ENCODE assay signal across 17 cellular contexts in the genomic region with DNA sequence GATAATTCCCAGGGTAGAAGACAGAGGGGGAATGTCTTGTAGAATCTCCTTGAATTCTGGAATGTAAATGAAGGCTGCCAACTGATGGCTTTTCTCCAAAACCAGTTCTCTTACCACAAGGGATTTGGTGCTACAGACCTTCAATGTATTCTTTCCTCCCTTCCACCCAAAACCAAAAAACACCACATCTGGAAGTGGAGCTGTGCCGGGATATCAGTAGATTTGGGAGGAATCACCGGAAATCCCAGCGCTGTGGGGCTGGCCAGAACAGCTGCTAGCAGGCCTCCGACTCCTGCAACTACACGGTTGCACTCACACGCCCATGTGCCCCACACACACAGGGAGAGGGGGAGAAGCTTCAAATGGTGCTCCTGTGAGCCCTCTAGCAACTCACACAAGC. TPM values are rescaled to one million over a fixed set of nuclear protein-coding genes. Genes with fewer than 3 reads are reported as not detected.
DNase-seq lines count a peak whose midpoint lies in the region; ATAC-seq and TF ChIP-seq lines count a peak whose summit lies in the region.
"Had no signal": no experiment of that assay in that cellular context is flagged by ENCODE, and none has a peak within 500 bp of the region (broad histone marks: within the 10 kb centered on the region; RNA-seq: fewer than 3 reads in every experiment).

No MANE protein-coding gene starts in this region.

- peaks cover 26% of the 10 kb centered on the region for H3F3A ChIP-seq in MM.1S (ENCODE audit: insufficient read depth, low read length)

- no peak overlapping the region for H3K4me3 ChIP-seq in MM.1S (ENCODE audit: low read length)
- no peak overlapping the region for H3K4me3 ChIP-seq in cardiac fibroblast (replicated peaks in 1 of 2; ENCODE audit: low read depth in 2 of 2, low read length in 2 of 2)
- no peak overlapping the region for H3K4me3 ChIP-seq in psoas muscle
- H3K4me3 ChIP-seq: lower lobe of right lung, tibial nerve had no signal

- DNase-seq in MM.1S (no peak), cardiac fibroblast (ENCODE audit: low read depth in 2 of 2) (peak; percentile 15 to 67), left cardiac atrium (no peak), psoas muscle (no peak), HuH-7 (ENCODE audit: low spot score) (no peak), T-helper 9 cell (no peak)
- DNase-seq: activated CD4-positive, CD25-positive, alpha-beta regulatory T cell treated with anti-CD3 and anti-CD28 coated beads, Interleukin-2, amount 50 U/mL, for 72 hours; activated naive CD4-positive, alpha-beta T cell treated with anti-CD3 and anti-CD28 coated beads, Interleukin-2, amount 10 ng/mL, durations not matched to agents 7 days and 5 days; activated T-cell treated with anti-CD3 and anti-CD28 coated beads, Interleukin-2, amount 50 U/mL, for 4 hours; DND-41; lower lobe of right lung; NCI-H2171; stimulated activated CD4-positive, alpha-beta T cell treated with anti-CD3 and anti-CD28 coated beads, Interleukin-1b, Interleukin-23, amount 100 ng/mL, for 48 hours; stimulated activated naive CD4-positive, alpha-beta T cell had no signal

- no peaks in the 10 kb centered on the region for H3K36me3 ChIP-seq in MM.1S (replicated peaks; ENCODE audit: insufficient read depth, low read length)
- peaks cover 2 to 36% of the 10 kb centered on the region in 2 donors for H3K36me3 ChIP-seq in psoas muscle (ENCODE audit: insufficient read depth in 1 of 2, low read depth in 1 of 2)

- no peaks in the 10 kb centered on the region for H3K27me3 ChIP-seq in MM.1S (replicated peaks; ENCODE audit: insufficient read depth, low read length)
- H3K27me3 ChIP-seq in psoas muscle (ENCODE audit: insufficient read depth in 3 of 3, low read length in 2 of 3), result no peaks in the 10 kb centered on the region
- H3K27me3 ChIP-seq: tibial nerve had no signal

- H3K4me1 ChIP-seq in MM.1S (ENCODE audit: low read length) (peaks cover 38% of the 10 kb centered on the region), psoas muscle (peaks cover 10% of the 10 kb centered on the region)
- H3K4me1 ChIP-seq: lower lobe of right lung had no signal

- WGBS in psoas muscle, 3 donors, result 42 to 63% (median 51%) methylated on average over 6 of the region's 6 CpGs

- peak overlapping the region; percentile 5; the same call in 1 of the 2 replicates for H3K27ac ChIP-seq in MM.1S (ENCODE audit: low read length)
- H3K27ac ChIP-seq in psoas muscle, result peak overlapping the region; percentile 60
- H3K27ac ChIP-seq: lower lobe of right lung, tibial nerve had no signal

- H4K20me1 ChIP-seq in MM.1S (ENCODE audit: insufficient read depth, low read length), result no peaks in the 10 kb centered on the region

- H3K9me2 ChIP-seq in MM.1S (replicated peaks; ENCODE audit: insufficient read depth, low read length), result no peaks in the 10 kb centered on the region

- intact Hi-C loops in left cardiac atrium (cut with DNase I) (no loop called here), psoas muscle (cut with DNase I) (no loop called here)

- H3K9ac ChIP-seq in MM.1S (ENCODE audit: low read length), result no peak overlapping the region

- no peak overlapping the region for H2AFZ ChIP-seq in MM.1S (ENCODE audit: low read length)

- H3K4me2 ChIP-seq in MM.1S (ENCODE audit: low read depth, low read length), result peak overlapping the region; percentile 28; the same call in 1 of the 2 replicates

- H3K9me3 ChIP-seq in MM.1S (replicated peaks; ENCODE audit: insufficient read depth, low read length) (no peaks in the 10 kb centered on the region), psoas muscle (no peaks in the 10 kb centered on the region)
- H3K9me3 ChIP-seq: lower lobe of right lung, tibial nerve had no signal

- TF ChIP-seq CTCF in MM.1S (IDR thresholded peaks at IDR 0.05; ENCODE audit: low read length), result no peak
- no peak for TF ChIP-seq CTCF in cardiac fibroblast (IDR thresholded peaks at IDR 0.05; ENCODE audit: low read depth, low read length)
- no peak for TF ChIP-seq CTCF in psoas muscle (IDR thresholded peaks at IDR 0.05)

- ATAC-seq in left cardiac atrium, result peak; percentile 63 to 70
- ATAC-seq in psoas muscle, result peak in 1 of 4 donors; percentile 17
- no peak for ATAC-seq in HG03139 (IDR thresholded peaks at IDR 0.05; ENCODE audit: unreplicated experiment)
- ATAC-seq in GM21717 (IDR thresholded peaks at IDR 0.05; ENCODE audit: unreplicated experiment), result no peak
- ATAC-seq: activated T-cell treated with anti-CD3 and anti-CD28 coated beads, Interleukin-2, amount 50 U/mL, for 4 hours had no signal

- H3K79me2 ChIP-seq in MM.1S (ENCODE audit: low read length), result no peaks in the 10 kb centered on the region

RNA-seq across cellular contexts. Expression of gene RPL31, which starts 45.7 kb away (rescaled TPM):
- total RNA-seq in left cardiac atrium (100 to 1,000 TPM; 870 to 899 TPM), psoas muscle (1,000 to 10,000 TPM in 1 of 4 donors, 100 to 1,000 TPM in 3; 718 to 1,227 (median 793) TPM)
- polyA plus RNA-seq in psoas muscle, result 1,000 to 10,000 TPM; 2,383 to 3,893 (median 2,730) TPM

Comparison
In these comparisons a context has a peak if more than half of its experiments do, and no peak if none do; other contexts are left out.
1. DNase-seq: peak in cardiac fibroblast (2 of 2); none in MM.1S (single experiment), left cardiac atrium (single experiment), psoas muscle (0 of 2), HuH-7 (single experiment) and T-helper 9 cell (single experiment).
2. ATAC-seq: peak in left cardiac atrium (2 of 2); none in HG03139 (single experiment) and GM21717 (single experiment).